ENCODE assay signal across 22 cellular contexts in genomic region chr11:35722641-35723040, GRCh38.
DNase-seq lines count a peak whose midpoint lies in the region; ATAC-seq, FAIRE-seq and TF ChIP-seq lines count a peak whose summit lies in the region.
"Had no signal": no experiment of that assay in that cellular context is flagged by ENCODE, and none has a peak within 500 bp of the region (broad histone marks: within the 10 kb centered on the region; RNA-seq: fewer than 3 reads in every experiment).

No MANE protein-coding gene starts in this region.

- no peaks in the 10 kb centered on the region for H3K27me3 ChIP-seq in BLaER1 treated with 17β-estradiol and CSF1 and Interleukin-3, amounts not matched to agents 10 nM and 100 nM
- H3K27me3 ChIP-seq in GM12878 (replicated peaks in 1 of 2; ENCODE audit: control insufficient read depth in 2 of 2, insufficient read depth in 2 of 2, low read length in 1 of 2) = no peaks in the 10 kb centered on the region
- no peaks in the 10 kb centered on the region for H3K27me3 ChIP-seq in spleen (replicated peaks in 1 of 7)
- H3K27me3 ChIP-seq in GM23248 (replicated peaks; ENCODE audit: insufficient read depth) = no peaks in the 10 kb centered on the region
- H3K27me3 ChIP-seq: Peyer's patch had no signal

- peak overlapping the region in 1 of 4 donors; percentile 76 for H3K4me3 Mint-ChIP-seq in IgD-negative memory B cell
- H3K4me3 Mint-ChIP-seq: CD4-positive, CD25-positive, alpha-beta regulatory T cell; H9; HFFc6 had no signal

- peaks cover 11 to 41% (median 14%) of the 10 kb centered on the region in 10 experiments; a peak in 19 of 20 replicates for H3K4me1 ChIP-seq in BLaER1 treated with 17β-estradiol and CSF1 and Interleukin-3, amounts not matched to agents 10 nM and 100 nM
- peaks cover 33% of the 10 kb centered on the region for H3K4me1 ChIP-seq in GM12878 (ENCODE audit: control insufficient read depth, insufficient read depth, low read length)
- H3K4me1 ChIP-seq in spleen = peaks cover 0 to 39% (median 17%) of the 10 kb centered on the region in 6 donors
- H3K4me1 ChIP-seq in GM23248 (ENCODE audit: insufficient read depth) = no peaks in the 10 kb centered on the region
- H3K4me1 ChIP-seq: Peyer's patch had no signal

- intact Hi-C loops in GM12878 (cut with micrococcal nuclease; ENCODE audit: unreplicated experiment) = loop anchor here (2.0 kb wide), 1 partner anchor 60 kb away; the partner anchor contains the start of gene TRIM44
- intact Hi-C loops in spleen (cut with DNase I; ENCODE audit: low total_unique reads) = no loop called here

- TF ChIP-seq CTCF in GM12878 (IDR thresholded peaks at IDR 0.05 in 2 of 3, conservative IDR thresholded peaks at IDR 0.05 in 1 of 3; ENCODE audit: control insufficient read depth in 2 of 3, extremely low read depth in 1 of 3, insufficient read depth in 1 of 3, low read depth in 3 of 3, low read length in 3 of 3) = no peak
- TF ChIP-seq CTCF in spleen (IDR thresholded peaks at IDR 0.05 in 8 of 11, conservative IDR thresholded peaks at IDR 0.05 in 3 of 11) = no peak

- ATAC-seq in GM12878 (no peak), GM18519 (IDR thresholded peaks at IDR 0.05; ENCODE audit: low FRiP score, unreplicated experiment) (no peak), GM19455 (IDR thresholded peaks at IDR 0.05; ENCODE audit: unreplicated experiment) (no peak)
- ATAC-seq: SK-N-SH treated with all-trans-retinoic acid at 6 μM for 48 hours had no signal

- peak overlapping the region; percentile 37 to 86 (median 63); a peak in 17 of 22 replicates for H3K4me2 ChIP-seq in BLaER1 treated with 17β-estradiol and CSF1 and Interleukin-3, amounts not matched to agents 10 nM and 100 nM
- H3K4me2 ChIP-seq in GM12878 (ENCODE audit: control insufficient read depth, insufficient read depth) = peak overlapping the region; percentile 58
- H3K4me2 ChIP-seq in GM23248 (ENCODE audit: unreplicated experiment) = no peak overlapping the region

- no peaks in the 10 kb centered on the region for H3K27me3 Mint-ChIP-seq in IgD-negative memory B cell
- H3K27me3 Mint-ChIP-seq: CD4-positive, CD25-positive, alpha-beta regulatory T cell had no signal

- no peak for DNase-seq in GM12878 (ENCODE audit: low read depth, low spot score)
- DNase-seq in spleen = no peak
- no peak for DNase-seq in GM23248
- DNase-seq: CD4-positive, CD25-positive, alpha-beta regulatory T cell; DMS79; H9; HFFc6; KBM-7; NCI-H1092 treated with DMSO at 0.1 percent for 48 hours; NCI-H1436 treated with DMSO at 0.1 percent for 48 hours; NCI-H1930; NCI-H226; NCI-H510A treated with DMSO at 0.1 percent for 48 hours; NCI-H748 treated with DMSO at 0.1 percent for 48 hours; NK-92 treated with Interleukin-12 subunit alpha and Interleukin-12 subunit beta, amount 100 ng/mL, for 24 hours; Peyer's patch had no signal

- H3K4me3 ChIP-seq in BLaER1 treated with 17β-estradiol and CSF1 and Interleukin-3, amounts not matched to agents 10 nM and 100 nM = no peak overlapping the region
- H3K4me3 ChIP-seq in GM12878 = peak overlapping the region; percentile 22; the same call in 1 of the 2 replicates
- no peak overlapping the region for H3K4me3 ChIP-seq in spleen
- no peak overlapping the region for H3K4me3 ChIP-seq in GM23248
- H3K4me3 ChIP-seq: Peyer's patch had no signal

- H3K9me2 ChIP-seq in GM23248 (ENCODE audit: insufficient read depth) = no peaks in the 10 kb centered on the region; the same call in 1 of the 2 replicates

- H3F3A ChIP-seq in GM23248 (ENCODE audit: insufficient read depth) = no peaks in the 10 kb centered on the region

- peak overlapping the region in 4 of 11 experiments; percentile 43 to 63 (median 56); a peak in 6 of 22 replicates for H3K9ac ChIP-seq in BLaER1 treated with 17β-estradiol and CSF1 and Interleukin-3, amounts not matched to agents 10 nM and 100 nM
- no peak overlapping the region for H3K9ac ChIP-seq in GM12878 (ENCODE audit: control insufficient read depth, insufficient read depth, low read length)
- H3K9ac ChIP-seq in GM23248 = no peak overlapping the region

- TF ChIP-seq POLR2A in GM12878 (IDR thresholded peaks at IDR 0.05; ENCODE audit: low read depth, low read length) (no peak), spleen (IDR thresholded peaks at IDR 0.05) (no peak)

- 93% methylated on average over 4 of the region's 4 CpGs for WGBS in GM12878 (ENCODE audit: insufficient coverage, insufficient replicate concordance, low lambda C conversion rate, missing lambda C conversion rate)
- 80 to 88% (median 87%) methylated on average over 4 of the region's 4 CpGs for WGBS in spleen, 5 donors
- 85 to 86% methylated on average over 4 of the region's 4 CpGs for WGBS in GM23248 (ENCODE audit: low coverage in 1 of 2, low lambda C conversion rate in 2 of 2, missing lambda C conversion rate in 2 of 2), 2 experiments

- TF ChIP-seq EP300 in GM12878 (IDR thresholded peaks at IDR 0.05; ENCODE audit: borderline replicate concordance in 1 of 2, control insufficient read depth in 1 of 2, low read depth in 2 of 2, low read length in 2 of 2) = no peak

- RAD21 ChIA-PET in GM12878 (lab: Charles Lee; ENCODE audit: unreplicated experiment) = no interaction called here

- CTCF ChIA-PET in GM12878 (lab: Yijun Ruan, JAX) = interaction anchor here (2.8 kb wide), 1 partner anchor 99 kb away, joined by 13 read pairs; no protein-coding TSS in a partner anchor

- no TSS peak for BruUV-seq in GM12878 (replicated peaks; lab: Mats Ljungman, UMichigan)

- peaks cover 11% of the 10 kb centered on the region for H3K36me3 Mint-ChIP-seq in IgD-negative memory B cell

- no peaks in the 10 kb centered on the region for H3K9me3 Mint-ChIP-seq in IgD-negative memory B cell
- H3K9me3 Mint-ChIP-seq: H9, HFFc6 had no signal

- no peak for TF ChIP-seq RAD21 in GM12878 (IDR thresholded peaks at IDR 0.05; ENCODE audit: insufficient read depth, low read depth, low read length)

- no peak for FAIRE-seq in GM12878 (lab: Jason Lieb, UNC)
- FAIRE-seq: A204.1 had no signal

- H3K27ac ChIP-seq in BLaER1 treated with 17β-estradiol and CSF1 and Interleukin-3, amounts not matched to agents 10 nM and 100 nM = peak overlapping the region in 9 of 11 experiments; percentile 41 to 86 (median 68); a peak in 16 of 22 replicates
- peak overlapping the region; percentile 65 for H3K27ac ChIP-seq in GM12878 (ENCODE audit: control insufficient read depth, insufficient read depth)
- H3K27ac ChIP-seq in spleen = peak overlapping the region in 5 of 8 donors; percentile 37 to 76 (median 54)
- no peak overlapping the region for H3K27ac ChIP-seq in GM23248

- peaks cover 25 to 52% (median 30%) of the 10 kb centered on the region in 11 experiments for H3K36me3 ChIP-seq in BLaER1 treated with 17β-estradiol and CSF1 and Interleukin-3, amounts not matched to agents 10 nM and 100 nM
- H3K36me3 ChIP-seq in GM12878 (ENCODE audit: control insufficient read depth in 2 of 2, insufficient read depth in 2 of 2, low read length in 1 of 2) (peaks cover 2 to 9% of the 10 kb centered on the region in 2 experiments), spleen (peaks cover 5 to 26% (median 19%) of the 10 kb centered on the region in 6 donors), GM23248 (ENCODE audit: low read depth) (peaks cover 17% of the 10 kb centered on the region; the same call in 1 of the 2 replicates)

- peaks cover 22% of the 10 kb centered on the region for H3K79me2 ChIP-seq in GM12878 (ENCODE audit: control insufficient read depth, insufficient read depth, low read length)
- H3K79me2 ChIP-seq in GM23248 (ENCODE audit: insufficient read depth) = peaks cover 75% of the 10 kb centered on the region

- SMC1A ChIA-PET in GM12878 (lab: Charles Lee; ENCODE audit: uncharacterized antibody, unreplicated experiment) = interaction anchor here (1.1 to 5.3 kb wide), 4 partner anchors 10 to 99 kb away, joined by 3 to 20 read pairs (median 10); no protein-coding TSS in a partner anchor

- POLR2A ChIA-PET in GM12878 (lab: Charles Lee) = no interaction called here

- peaks cover 25 to 33% (median 33%) of the 10 kb centered on the region in 3 donors for H3K4me1 Mint-ChIP-seq in IgD-negative memory B cell

- in situ Hi-C loops in GM12878 (cut with MboI) (no loop called here), GM23248 (cut with MboI) (no loop called here)

- peaks cover 0 to 72% (median 4%) of the 10 kb centered on the region in 11 experiments; a peak in 10 of 22 replicates for H4K20me1 ChIP-seq in BLaER1 treated with 17β-estradiol and CSF1 and Interleukin-3, amounts not matched to agents 10 nM and 100 nM
- H4K20me1 ChIP-seq in GM12878 (ENCODE audit: control insufficient read depth, insufficient read depth) (no peaks in the 10 kb centered on the region), GM23248 (ENCODE audit: insufficient read depth) (peaks cover 26% of the 10 kb centered on the region; the same call in 1 of the 2 replicates)

- H3K27ac Mint-ChIP-seq in IgD-negative memory B cell = peak overlapping the region in 2 of 3 donors; percentile 23 to 70
- H3K27ac Mint-ChIP-seq: CD4-positive, CD25-positive, alpha-beta regulatory T cell; H9; HFFc6 had no signal

- no peak overlapping the region for H2AFZ ChIP-seq in GM12878 (ENCODE audit: control insufficient read depth, low read depth, low read length)
- no peak overlapping the region for H2AFZ ChIP-seq in GM23248

- H3K9me3 ChIP-seq in BLaER1 treated with 17β-estradiol and CSF1 and Interleukin-3, amounts not matched to agents 10 nM and 100 nM (replicated peaks in 1 of 11) = peaks cover 0 to 19% (median 15%) of the 10 kb centered on the region in 11 experiments; a peak in 16 of 22 replicates
- H3K9me3 ChIP-seq in GM12878 (replicated peaks; ENCODE audit: control insufficient read depth, insufficient read depth, low read length) (no peaks in the 10 kb centered on the region; the same call in 2 of the 3 replicates), spleen (no peaks in the 10 kb centered on the region), GM23248 (ENCODE audit: low read depth) (no peaks in the 10 kb centered on the region)
- H3K9me3 ChIP-seq: Peyer's patch had no signal
